ENCODE assay signal across 20 cellular contexts in the genomic region with DNA sequence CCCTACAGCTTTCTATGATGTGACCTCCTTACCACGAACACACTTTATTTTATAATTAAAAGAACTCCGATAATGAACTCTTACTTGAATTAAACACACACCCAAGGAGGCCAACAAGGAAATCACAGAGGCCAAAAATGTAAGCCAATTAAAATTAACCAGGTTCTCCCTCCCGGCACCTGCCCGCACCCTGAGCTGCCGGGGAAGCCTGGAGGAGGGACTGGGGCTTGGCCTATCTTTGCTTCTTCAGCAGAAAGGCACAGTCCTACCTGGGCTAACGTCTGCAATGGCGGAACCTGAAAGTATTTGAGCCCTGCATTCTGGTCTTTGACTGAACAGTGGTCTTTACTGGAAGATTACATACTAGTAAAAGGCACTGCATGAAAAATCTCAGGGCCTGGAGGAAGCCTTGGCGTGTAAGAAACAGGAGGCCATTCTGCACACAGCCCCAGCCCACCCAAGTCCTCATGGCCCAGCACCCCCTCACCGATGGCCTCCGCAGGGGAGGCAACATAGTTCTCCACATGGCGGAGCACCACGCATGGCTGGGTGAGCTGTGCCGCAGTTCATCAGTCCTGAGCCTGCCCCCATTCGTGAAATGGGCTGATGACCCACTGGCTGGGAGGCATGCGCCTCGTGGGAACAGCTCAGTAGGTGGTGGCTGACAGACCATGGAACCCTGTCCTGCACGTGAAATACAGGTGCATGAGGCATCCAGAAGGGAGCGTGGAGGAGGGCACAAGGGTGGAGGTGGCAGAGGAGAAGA.
"Had no signal": no experiment of that assay in that cellular context is flagged by ENCODE, and none has a peak within 500 bp of the region (broad histone marks: within the 10 kb centered on the region; RNA-seq: fewer than 3 reads in every experiment).

No MANE protein-coding gene starts in this region.

- H3K9me3 Mint-ChIP-seq: activated T-cell treated with anti-CD3 and anti-CD28 coated beads, Interleukin-2, amount 50 U/mL, for 72 hours; stimulated activated naive B cell treated with anti-CD40 and anti-IgM and Interleukin-4, amounts not matched to agents 10 μg/mL and 1 μg/mL and 100 μg/mL, for 72 hours had no signal

- H3K4me3 Mint-ChIP-seq: activated naive CD8-positive, alpha-beta T cell; activated T-cell treated with anti-CD3 and anti-CD28 coated beads, Interleukin-2, amount 50 U/mL, for 72 hours; stimulated activated naive B cell treated with anti-CD40 and anti-IgM and Interleukin-4, amounts not matched to agents 10 μg/mL and 1 μg/mL and 100 μg/mL, for 72 hours; T-helper 17 cell had no signal

- H3K9me3 ChIP-seq: left lung, pancreas, spleen, thoracic aorta, upper lobe of right lung had no signal

- H3K4me3 ChIP-seq: left lung, pancreas, spleen, thoracic aorta, upper lobe of right lung had no signal

- H3K27me3 Mint-ChIP-seq: activated naive CD8-positive, alpha-beta T cell; stimulated activated naive B cell treated with anti-CD40 and anti-IgM and Interleukin-4, amounts not matched to agents 10 μg/mL and 1 μg/mL and 100 μg/mL, for 72 hours had no signal

- H3K36me3 Mint-ChIP-seq: activated naive CD8-positive, alpha-beta T cell; stimulated activated naive B cell treated with anti-CD40 and anti-IgM and Interleukin-4, amounts not matched to agents 10 μg/mL and 1 μg/mL and 100 μg/mL, for 72 hours had no signal

- DNase-seq: activated CD4-positive, alpha-beta T cell treated with anti-CD3 and anti-CD28 coated beads for 1 hour; activated CD4-positive, alpha-beta T cell treated with anti-CD3 and anti-CD28 coated beads, Interleukin-2, amount 50 U/mL, for 4 hours; activated gamma-delta T cell treated with Interleukin-2 at 50 U/mL for 16 hours; activated T-cell treated with anti-CD3 and anti-CD28 coated beads, Interleukin-2, amount 50 U/mL, for 72 hours; foreskin keratinocyte; glutamatergic neuron; hippocampal formation; midbrain; spleen; stimulated activated CD4-positive, alpha-beta T cell treated with anti-CD3 and anti-CD28 coated beads, Interleukin-4, amount 100 ng/mL, for 4 hours; stimulated activated naive B cell treated with anti-CD40 and anti-IgM and Interleukin-4, amounts not matched to agents 10 μg/mL and 1 μg/mL and 100 μg/mL, for 72 hours; T-helper 17 cell; upper lobe of right lung had no signal

- H3K27ac Mint-ChIP-seq: activated naive CD8-positive, alpha-beta T cell; activated T-cell treated with anti-CD3 and anti-CD28 coated beads, Interleukin-2, amount 50 U/mL, for 72 hours; stimulated activated naive B cell treated with anti-CD40 and anti-IgM and Interleukin-4, amounts not matched to agents 10 μg/mL and 1 μg/mL and 100 μg/mL, for 72 hours had no signal

- H3K27me3 ChIP-seq: foreskin keratinocyte, left lung, pancreas, spleen, upper lobe of right lung had no signal

- H3K36me3 ChIP-seq: left lung, pancreas, spleen, thoracic aorta, upper lobe of right lung had no signal

- H3K27ac ChIP-seq: epithelial cell of prostate, foreskin keratinocyte, left lung, pancreas, thoracic aorta, upper lobe of right lung, VCaP had no signal

- FAIRE-seq: islet of Langerhans, pancreas had no signal
